22 cellular contexts compared by ENCODE assay signal in genomic region chr2:152483276-152483996, GRCh38.
A peak's percentile ranks its signal among the peaks of the same experiment; 100 is the strongest.
DNase-seq lines count a peak whose midpoint lies in the region; ATAC-seq, FAIRE-seq and TF ChIP-seq lines count a peak whose summit lies in the region.
"Had no signal": no experiment of that assay in that cellular context is flagged by ENCODE, and none has a peak within 500 bp of the region (broad histone marks: within the 10 kb centered on the region; RNA-seq: fewer than 3 reads in every experiment).

No MANE protein-coding gene starts in this region.

- H3K9ac ChIP-seq in HepG2 (ENCODE audit: insufficient read depth, low read depth, low read length): no peak overlapping the region
- H3K9ac ChIP-seq: KMS-11 had no signal

- TF ChIP-seq EP300 in HepG2 (IDR thresholded peaks at IDR 0.05; ENCODE audit: low read depth in 2 of 2, low read length in 2 of 2) (no peak), HepG2 (CRISPR knock-in tag; IDR thresholded peaks at IDR 0.05; ENCODE audit: borderline replicate concordance) (no peak; the same call in 1 of the 2 replicates)

- WGBS in HepG2 (ENCODE audit: low lambda C conversion rate): 88% methylated on average over 4 of the region's 4 CpGs

- no peak overlapping the region for H2AFZ ChIP-seq in HepG2 (ENCODE audit: low read length)

- no peak overlapping the region for H3K4me2 ChIP-seq in HepG2 (ENCODE audit: low read depth, low read length)
- H3K4me2 ChIP-seq: KMS-11 had no signal

- no peaks in the 10 kb centered on the region for H4K20me1 ChIP-seq in HepG2 (ENCODE audit: insufficient read depth, low read length)

- CTCF ChIA-PET in HepG2 (lab: Yijun Ruan, JAX; ENCODE audit: low intra/inter-chr PET ratio, low total read pairs): no interaction called here

- TF ChIP-seq CTCF in choroid plexus epithelial cell (conservative IDR thresholded peaks at IDR 0.05; ENCODE audit: low read depth, low read length) (no peak), HepG2 (CRISPR knock-in tag; IDR thresholded peaks at IDR 0.05) (no peak)

- no peak for TF ChIP-seq RAD21 in HepG2 (CRISPR knock-in tag; IDR thresholded peaks at IDR 0.05)

- H3K27me3 ChIP-seq in HepG2 (ENCODE audit: control insufficient read depth in 1 of 2, insufficient read depth in 2 of 2, low read length in 2 of 2): no peaks in the 10 kb centered on the region
- H3K27me3 ChIP-seq: ascending aorta, heart left ventricle, right atrium auricular region, uterus had no signal

- TF ChIP-seq POLR2A in HepG2 (IDR thresholded peaks at IDR 0.05; ENCODE audit: insufficient read depth in 1 of 2, low read depth in 2 of 2, low read length in 2 of 2): no peak

- H3K36me3 ChIP-seq in HepG2 (replicated peaks in 1 of 2; ENCODE audit: control insufficient read depth in 1 of 2, insufficient read depth in 2 of 2, low read length in 2 of 2): peaks cover 0 to 2% of the 10 kb centered on the region in 2 experiments; a peak in 2 of 5 replicates
- H3K36me3 ChIP-seq: ascending aorta, heart left ventricle, lower lobe of right lung, right atrium auricular region, uterus had no signal

- FAIRE-seq in HepG2 (lab: Jason Lieb, UNC): no peak
- FAIRE-seq: H1 had no signal

- peaks cover 90% of the 10 kb centered on the region for H3K79me2 ChIP-seq in HepG2 (ENCODE audit: insufficient read depth, low read length)

- H3K9me3 ChIP-seq in HepG2 (ENCODE audit: low read length): no peaks in the 10 kb centered on the region
- H3K9me3 ChIP-seq: ascending aorta, heart left ventricle, lower lobe of right lung, right atrium auricular region, uterus had no signal

- H3K4me3 ChIP-seq in choroid plexus epithelial cell (ENCODE audit: low read depth, low read length) (no peak overlapping the region), HepG2 (replicated peaks in 1 of 3; ENCODE audit: insufficient read depth in 1 of 3, low read depth in 2 of 3, low read length in 3 of 3) (no peak overlapping the region)
- H3K4me3 ChIP-seq: ascending aorta, heart left ventricle, lower lobe of right lung, right atrium auricular region, uterus had no signal

- no TSS peak for BruUV-seq in HepG2 (replicated peaks; lab: Mats Ljungman, UMichigan)

- intact Hi-C loops in left ventricle myocardium superior (cut with micrococcal nuclease) (no loop called here), left cardiac atrium (cut with DNase I) (no loop called here), HepG2 (cut with micrococcal nuclease; ENCODE audit: unreplicated experiment) (no loop called here)

- H3K4me1 ChIP-seq in HepG2 (ENCODE audit: insufficient read depth, low read length): peaks cover 95% of the 10 kb centered on the region
- H3K4me1 ChIP-seq: ascending aorta, uterus had no signal

- in situ Hi-C loops in HepG2 (cut with HindIII; ENCODE audit: extremely low pct_ligation_motif_present, low pct_unique_long_range_greater_than_20kb): loop anchor here (5.0 kb wide), 1 partner anchor 146 kb away; the partner anchor contains the start of gene FMNL2

- peak overlapping the region; percentile 84 for H3K27ac ChIP-seq in HepG2 (ENCODE audit: extremely low read length, insufficient read depth, low read length)
- H3K27ac ChIP-seq: ascending aorta, heart left ventricle, KMS-11, lower lobe of right lung, right atrium auricular region, uterus had no signal

- DNase-seq in left ventricle myocardium superior (peak; percentile 20), left cardiac atrium (no peak), choroid plexus epithelial cell (ENCODE audit: low read depth) (peak; percentile 59), HepG2 (ENCODE audit: low spot score) (no peak), NCI-H2107 treated with DMSO at 0.1 percent for 48 hours (lab: John Stamatoyannopoulos, UW; ENCODE audit: unreplicated experiment) (no peak)
- DNase-seq in activated CD4-positive, alpha-beta T cell treated with anti-CD3 and anti-CD28 coated beads, Interleukin-2, amount 50 U/mL, for 4 hours: no peak
- DNase-seq in activated CD4-positive, alpha-beta T cell treated with anti-CD3 and anti-CD28 coated beads for 4 hours: no peak
- DNase-seq: activated CD4-positive, CD25-positive, alpha-beta regulatory T cell treated with anti-CD3 and anti-CD28 coated beads, Interleukin-2, amount 50 U/mL, for 72 hours; activated T-cell treated with anti-CD3 and anti-CD28 coated beads, Interleukin-2, amount 50 U/mL, for 72 hours; CD4-positive, alpha-beta memory T cell; endodermal cell; heart left ventricle; lower lobe of right lung; NCI-H1694 treated with DMSO at 0.1 percent for 48 hours; RPMI8226; SW 1271; uterus had no signal

- no peak for ATAC-seq in left ventricle myocardium superior
- no peak for ATAC-seq in left cardiac atrium
- no peak for ATAC-seq in HepG2
- ATAC-seq in HG03108 (IDR thresholded peaks at IDR 0.05; ENCODE audit: unreplicated experiment): no peak
- ATAC-seq: activated T-cell treated with anti-CD3 and anti-CD28 coated beads, Interleukin-2, amount 50 U/mL, for 72 hours; heart left ventricle had no signal

- POLR2A ChIA-PET in HepG2 (lab: Yijun Ruan, JAX): interaction anchor here (0.8 to 2.8 kb wide), 5 partner anchors 10 to 76 kb away, joined by 3 to 8 read pairs (median 4); no protein-coding TSS in a partner anchor

TF ChIP-seq in HepG2, 621 proteins besides CTCF, POLR2A, EP300 and RAD21:
- TF ChIP-seq ZNF34 (CRISPR knock-in tag; IDR thresholded peaks at IDR 0.05; ENCODE audit: borderline replicate concordance): 0 out of 2 replicates have a peak, but pooled peaks have one; percentile 43
- TF ChIP-seq RBM22 (optimal IDR thresholded peaks at IDR 0.05; ENCODE audit: low read length): peak; percentile 84
- TF ChIP-seq ERF (CRISPR knock-in tag; IDR thresholded peaks at IDR 0.05): peak; percentile 25; the same call in 1 of the 2 replicates
- no peak for TF ChIP-seq ZNF292 (CRISPR knock-in tag; IDR thresholded peaks at IDR 0.05; ENCODE audit: borderline replicate concordance, low read depth)
- no peak for TF ChIP-seq SYNCRIP (IDR thresholded peaks at IDR 0.05; ENCODE audit: insufficient read depth, low read depth, low read length)
- TF ChIP-seq SP140L (CRISPR knock-in tag; IDR thresholded peaks at IDR 0.05; ENCODE audit: borderline replicate concordance): 0 out of 2 replicates have a peak, but pooled peaks have one; percentile 38
- no peak for TF ChIP-seq SOX5 (CRISPR knock-in tag; IDR thresholded peaks at IDR 0.05; ENCODE audit: borderline replicate concordance)
- 0 out of 2 replicates have a peak, but pooled peaks have one; percentile 35 for TF ChIP-seq ZBTB33 (CRISPR knock-in tag; IDR thresholded peaks at IDR 0.05)
- no peak for TF ChIP-seq FOXA1 (IDR thresholded peaks at IDR 0.05)
- peak; percentile 33; the same call in 1 of the 2 replicates for TF ChIP-seq FOXA1 (CRISPR knock-in tag; IDR thresholded peaks at IDR 0.05)
- 0 out of 2 replicates have a peak, but pooled peaks have one; percentile 35 for TF ChIP-seq ZNF547 (CRISPR knock-in tag; IDR thresholded peaks at IDR 0.05)
- no peak for TF ChIP-seq PRDM15 (CRISPR knock-in tag; IDR thresholded peaks at IDR 0.05)
- no peak for TF ChIP-seq ZNF24 (IDR thresholded peaks at IDR 0.05)
- 0 out of 2 replicates have a peak, but pooled peaks have one; percentile 23 for TF ChIP-seq KLF11 (CRISPR knock-in tag; IDR thresholded peaks at IDR 0.05)
- TF ChIP-seq POLR2G (IDR thresholded peaks at IDR 0.05; ENCODE audit: low read depth, low read length): no peak
- no peak for TF ChIP-seq BRCA1 (CRISPR knock-in tag; IDR thresholded peaks at IDR 0.05)
- 0 out of 2 replicates have a peak, but pooled peaks have one; percentile 20 for TF ChIP-seq FOXA3 (CRISPR knock-in tag; IDR thresholded peaks at IDR 0.05)

Comparison
In these comparisons a context has a peak if more than half of its experiments do, and no peak if none do; other contexts are left out.
1. DNase-seq: peak in left ventricle myocardium superior (single experiment) and choroid plexus epithelial cell (single experiment); none in left cardiac atrium (single experiment), HepG2 (single experiment), activated CD4-positive, alpha-beta T cell treated with anti-CD3 and anti-CD28 coated beads, Interleukin-2, amount 50 U/mL, for 4 hours (0 of 2), NCI-H2107 treated with DMSO at 0.1 percent for 48 hours (single experiment) and activated CD4-positive, alpha-beta T cell treated with anti-CD3 and anti-CD28 coated beads for 4 hours (0 of 2).